Comparison of ENCODE assay signal across 23 cellular contexts in the genomic region with DNA sequence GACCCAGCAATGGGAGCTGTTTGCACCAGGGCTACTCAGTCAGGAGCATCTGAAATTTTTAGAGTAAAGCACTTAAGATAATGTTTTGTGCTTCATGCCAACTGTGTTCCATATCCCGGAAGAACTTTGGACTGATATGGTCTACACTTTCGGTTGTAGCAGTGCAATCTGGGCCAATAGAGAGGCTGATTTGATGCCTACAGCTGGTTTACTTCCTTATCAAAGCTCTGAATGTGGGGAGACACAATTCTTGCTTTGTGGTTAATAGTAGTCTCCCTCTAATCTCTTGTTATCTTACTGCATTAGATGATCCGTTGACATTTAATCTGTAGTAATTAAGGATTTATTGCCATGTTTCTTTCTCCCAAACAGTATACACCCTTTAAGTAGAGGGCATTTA. TPM values are rescaled to one million over a fixed set of nuclear protein-coding genes. Genes with fewer than 3 reads are reported as not detected.
A peak's percentile ranks its signal among the peaks of the same experiment; 100 is the strongest.
DNase-seq lines count a peak whose midpoint lies in the region; FAIRE-seq and TF ChIP-seq lines count a peak whose summit lies in the region.
"Had no signal": no experiment of that assay in that cellular context is flagged by ENCODE, and none has a peak within 500 bp of the region (broad histone marks: within the 10 kb centered on the region; RNA-seq: fewer than 3 reads in every experiment).

No MANE protein-coding gene starts in this region.

- no peak for TF ChIP-seq CTCF in HFFc6 (IDR thresholded peaks at IDR 0.05)

- 13 to 54% (median 30%) methylated on average over 3 of the region's 3 CpGs for WGBS in small intestine, 3 donors

- H3K4me1 ChIP-seq in small intestine (ENCODE audit: control insufficient read depth in 2 of 2, insufficient read depth in 1 of 2, low read depth in 1 of 2, low read length in 1 of 2), result peaks cover 8% of the 10 kb centered on the region in 2 donors
- no peaks in the 10 kb centered on the region for H3K4me1 ChIP-seq in effector memory CD4-positive, alpha-beta T cell (ENCODE audit: control insufficient read depth, insufficient read depth, low read length, poor library complexity, severe bottlenecking)
- H3K4me1 ChIP-seq: SJCRH30 had no signal

- H3K4me1 Mint-ChIP-seq in HFFc6 (ENCODE audit: low read depth), result peaks cover 21% of the 10 kb centered on the region
- H3K4me1 Mint-ChIP-seq: IgD-negative memory B cell had no signal

- H3K4me3 Mint-ChIP-seq in HFFc6, result no peak overlapping the region
- H3K4me3 Mint-ChIP-seq: IgD-negative memory B cell had no signal

- H3K9me3 ChIP-seq in small intestine (ENCODE audit: control insufficient read depth, low read depth), result no peaks in the 10 kb centered on the region
- H3K9me3 ChIP-seq in effector memory CD4-positive, alpha-beta T cell (ENCODE audit: control insufficient read depth, low read length), result no peaks in the 10 kb centered on the region
- H3K9me3 ChIP-seq: SJCRH30 had no signal

- H3K27me3 Mint-ChIP-seq in HFFc6 (ENCODE audit: insufficient read depth), result peaks cover 21% of the 10 kb centered on the region

- DNase-seq in NCI-H524 treated with DMSO at 0.1 percent for 48 hours (lab: John Stamatoyannopoulos, UW) (peak; percentile 1), NCI-H524 (lab: John Stamatoyannopoulos, UW) (no peak), amniotic epithelial cell (ENCODE audit: low read depth) (peak; percentile 81), islet precursor cell (peak; percentile 28), small intestine (peak; percentile 96), putamen (ENCODE audit: low spot score) (no peak), HFFc6 (no peak)
- DNase-seq in effector memory CD4-positive, alpha-beta T cell, result no peak
- DNase-seq: 8988T, ACHN, Calu3, DMS79 treated with DMSO at 0.1 percent for 48 hours, GF-D8, HCEC 1CT, MM.1S, NCI-H2081, NCI-H526, SJCRH30 had no signal

- H3K4me3 ChIP-seq in small intestine (ENCODE audit: low read depth in 1 of 2, low read length in 2 of 2), result no peak overlapping the region
- H3K4me3 ChIP-seq in effector memory CD4-positive, alpha-beta T cell (ENCODE audit: insufficient read depth, low read depth, low read length, poor library complexity, severe bottlenecking), result no peak overlapping the region
- H3K4me3 ChIP-seq: SJCRH30 had no signal

- peak overlapping the region; percentile 74 to 84 for H3K27ac ChIP-seq in small intestine (ENCODE audit: low read depth in 1 of 2, low read length in 1 of 2)
- H3K27ac ChIP-seq in effector memory CD4-positive, alpha-beta T cell (ENCODE audit: insufficient read depth, low read length, poor library complexity, severe bottlenecking), result no peak overlapping the region
- H3K27ac ChIP-seq: HL-60, KMS-11, SJCRH30 had no signal

- FAIRE-seq in small intestine (lab: Jason Lieb, UNC), result peak; percentile 53
- FAIRE-seq: GM12892, H1 had no signal

- no peaks in the 10 kb centered on the region for H3K36me3 Mint-ChIP-seq in HFFc6 (ENCODE audit: low read depth)
- H3K36me3 Mint-ChIP-seq: IgD-negative memory B cell had no signal

- no peak overlapping the region for H3K27ac Mint-ChIP-seq in HFFc6
- H3K27ac Mint-ChIP-seq: IgD-negative memory B cell had no signal

- H3K9me3 Mint-ChIP-seq in HFFc6, result no peaks in the 10 kb centered on the region; the same call in 1 of the 2 replicates

- H3K36me3 ChIP-seq in small intestine (ENCODE audit: control insufficient read depth in 2 of 2, insufficient read depth in 2 of 2, low read length in 2 of 2), result no peaks in the 10 kb centered on the region
- H3K36me3 ChIP-seq in effector memory CD4-positive, alpha-beta T cell (ENCODE audit: control insufficient read depth, insufficient read depth, low read length), result no peaks in the 10 kb centered on the region
- H3K36me3 ChIP-seq: SJCRH30 had no signal

- H3K27me3 ChIP-seq in small intestine (ENCODE audit: control insufficient read depth in 2 of 2, insufficient read depth in 2 of 2, low read length in 2 of 2), result no peaks in the 10 kb centered on the region
- no peaks in the 10 kb centered on the region for H3K27me3 ChIP-seq in effector memory CD4-positive, alpha-beta T cell (replicated peaks; ENCODE audit: control insufficient read depth, insufficient read depth, low read length, poor library complexity, severe bottlenecking)
- H3K27me3 ChIP-seq: SJCRH30 had no signal

RNA-seq across cellular contexts. Expression of gene VDR, which starts 7.8 kb away (rescaled TPM):
- polyA plus RNA-seq in small intestine, result 10 to 100 TPM; 36.7 to 61.0 (median 47.0) TPM
- total RNA-seq in HFFc6 (2021; fragmentation: NEBNext Ultra II Directional; extraction: Animal tissue kit (Norgen Biotek cat#: 25700)), result 10 to 100 TPM in 3 of 6 experiments, 1 to 10 TPM in 3; 8.4 to 14.8 (median 10.1) TPM

RNA-seq across cellular contexts. Expression of gene TMEM106C, which starts 50.8 kb away (rescaled TPM):
- polyA plus RNA-seq in small intestine, result 100 to 1,000 TPM; 140 to 211 (median 143) TPM
- 100 to 1,000 TPM in 5 of 6 experiments, 10 to 100 TPM in 1; 87.8 to 123 (median 107) TPM for total RNA-seq in HFFc6 (2021; fragmentation: NEBNext Ultra II Directional; extraction: Animal tissue kit (Norgen Biotek cat#: 25700))

Comparison
In these comparisons a context has a peak if more than half of its experiments do, and no peak if none do; other contexts are left out.
1. DNase-seq: peak in NCI-H524 treated with DMSO at 0.1 percent for 48 hours (single experiment), amniotic epithelial cell (single experiment), islet precursor cell (single experiment) and small intestine (single experiment); none in NCI-H524 (0 of 2), effector memory CD4-positive, alpha-beta T cell (0 of 3), putamen (single experiment) and HFFc6 (single experiment).